In the genomic region with DNA sequence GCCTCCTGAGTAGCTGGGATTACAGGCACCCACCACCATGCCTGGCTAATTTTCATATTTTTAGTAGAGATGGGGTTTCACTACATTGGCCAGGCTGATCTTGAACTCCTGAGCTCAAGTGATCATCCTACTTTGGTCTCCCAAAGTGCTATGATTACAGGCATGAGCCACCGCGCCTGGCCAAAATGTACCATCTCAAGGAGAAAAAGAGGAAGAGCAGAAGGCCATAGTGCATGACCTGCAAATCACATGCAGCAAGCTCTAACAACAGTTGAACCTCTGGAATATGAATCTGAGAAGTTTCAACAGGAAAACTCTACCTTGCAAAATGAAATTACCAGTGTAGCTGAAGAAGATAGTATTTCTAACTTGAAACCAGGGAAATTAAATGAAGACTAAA, we compare ENCODE assay signal across 2 cellular contexts.
A peak's percentile ranks its signal among the peaks of the same experiment; 100 is the strongest.
TF ChIP-seq lines count a peak whose summit lies in the region.

No MANE protein-coding gene starts in this region.

TF ChIP-seq in GM12878, 131 proteins besides CTCF, POLR2A, EP300 and RAD21:
- TF ChIP-seq SPI1 (IDR thresholded peaks at IDR 0.05; ENCODE audit: borderline replicate concordance, insufficient read depth, low read depth, low read length): peak; percentile 18; the same call in 1 of the 2 replicates
- no peak for TF ChIP-seq SMC3 (IDR thresholded peaks at IDR 0.05; ENCODE audit: borderline replicate concordance, low read length)
TF ChIP-seq in GM12878: peak in this region for 1.

TF ChIP-seq in HepG2, 621 proteins besides CTCF, POLR2A, EP300 and RAD21:
- TF ChIP-seq FOXC1 (CRISPR knock-in tag; IDR thresholded peaks at IDR 0.05; ENCODE audit: borderline replicate concordance): no peak
- TF ChIP-seq NR3C1 (CRISPR knock-in tag; IDR thresholded peaks at IDR 0.05): no peak
- TF ChIP-seq ZNF615 (CRISPR knock-in tag; IDR thresholded peaks at IDR 0.05; ENCODE audit: borderline replicate concordance): no peak
